Comparison of ENCODE assay signal across 17 cellular contexts in the genomic region with DNA sequence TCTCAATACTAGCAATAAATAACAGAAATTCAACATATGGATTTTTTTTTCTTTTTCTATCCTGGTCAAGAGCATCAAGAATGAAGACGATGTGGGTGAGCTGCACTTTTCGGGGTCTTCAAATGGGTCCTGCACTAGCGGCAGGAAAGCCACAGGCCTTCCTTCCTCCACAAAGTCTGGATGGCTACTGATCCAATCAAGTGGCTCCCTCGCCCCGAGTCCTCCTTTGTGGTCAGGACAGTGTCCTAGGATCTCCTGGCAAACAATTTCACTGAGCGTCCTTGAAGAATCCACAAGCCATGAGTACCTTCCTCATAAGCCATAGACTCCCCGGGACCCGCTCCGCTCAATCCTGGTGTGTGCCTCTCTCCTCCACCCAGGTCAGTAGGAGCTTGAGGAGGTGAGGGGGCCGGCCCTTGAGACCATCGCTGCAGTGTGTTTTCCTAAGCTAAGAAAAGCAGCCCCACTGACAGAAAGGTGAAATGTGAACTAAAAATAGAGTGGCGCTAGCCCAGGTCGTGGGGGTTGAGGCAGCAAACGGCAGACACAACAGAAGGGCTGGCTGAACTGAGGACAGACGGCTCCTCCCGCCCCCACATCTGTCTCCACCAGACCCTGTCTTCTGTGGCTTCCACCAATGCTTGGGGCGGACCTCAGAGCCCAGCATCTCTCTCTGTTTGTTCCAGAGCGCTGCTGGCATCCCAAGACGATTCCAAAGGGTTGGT.
"Had no signal": no experiment of that assay in that cellular context is flagged by ENCODE, and none has a peak within 500 bp of the region (broad histone marks: within the 10 kb centered on the region; RNA-seq: fewer than 3 reads in every experiment).

No MANE protein-coding gene starts in this region.

- H3K4me3 ChIP-seq: sigmoid colon, smooth muscle cell, transverse colon, uterus had no signal

- H3K27me3 ChIP-seq: neutrophil, sigmoid colon, transverse colon, uterus had no signal

- H3K27ac ChIP-seq: neutrophil, sigmoid colon, transverse colon, uterus had no signal

- H3K9me3 ChIP-seq: neutrophil, sigmoid colon, transverse colon, uterus had no signal

- ATAC-seq: activated CD4-positive, CD25-positive, alpha-beta regulatory T cell treated with anti-CD3 and anti-CD28 coated beads, Interleukin-2, amount 50 U/mL, for 24 hours; activated naive CD8-positive, alpha-beta T cell treated with anti-CD3 and anti-CD28 coated beads, Interleukin-2, amount 50 U/mL, for 24 hours; natural killer cell; stimulated activated naive B cell treated with anti-CD40 and anti-IgM and Interleukin-4, amounts not matched to agents 10 μg/mL and 1 μg/mL and 100 μg/mL, for 72 hours had no signal

- DNase-seq: activated CD4-positive, alpha-beta memory T cell treated with anti-CD3 and anti-CD28 coated beads, Interleukin-2, amount 10 ng/mL, durations not matched to agents 7 days and 5 days; activated CD4-positive, alpha-beta T cell treated with anti-CD3 and anti-CD28 coated beads, Interleukin-2, amount 10 ng/mL, durations not matched to agents 24 days and 14 days; activated effector memory CD4-positive, alpha-beta T cell treated with anti-CD3 and anti-CD28 coated beads, Interleukin-2, amount 50 U/mL, for 16 hours; activated naive CD4-positive, alpha-beta T cell treated with anti-CD3 and anti-CD28 coated beads, Interleukin-2, amount 50 U/mL, for 16 hours; activated naive CD8-positive, alpha-beta T cell treated with anti-CD3 and anti-CD28 coated beads, Interleukin-2, amount 50 U/mL, for 24 hours; foreskin fibroblast; midbrain; natural killer cell; sigmoid colon; stimulated activated CD4-positive, alpha-beta T cell treated with anti-CD3 and anti-CD28 coated beads, Interleukin-2, amount 100 ng/mL, for 48 hours; stimulated activated CD8-positive, alpha-beta memory T cell treated with anti-CD3 and anti-CD28 coated beads, Interleukin-4, amount 100 ng/mL, for 48 hours; stimulated activated naive B cell treated with anti-CD40 and anti-IgM and Interleukin-4, amounts not matched to agents 10 μg/mL and 1 μg/mL and 100 μg/mL, for 72 hours; transverse colon; uterus had no signal

- H3K4me1 ChIP-seq: sigmoid colon, transverse colon, uterus had no signal

- H3K36me3 ChIP-seq: neutrophil, sigmoid colon, transverse colon, uterus had no signal
